In genomic region chr13:113428469-113428865, GRCh38 we compare ENCODE assay signal across 1 cellular context.
TF ChIP-seq lines count a peak whose summit lies in the region.

No MANE protein-coding gene starts in this region.

TF ChIP-seq in WTC11, 78 proteins besides CTCF, POLR2A, EP300 and RAD21 (continued from another document):
- TF ChIP-seq ZNF281 (CRISPR knock-in tag; IDR thresholded peaks at IDR 0.05) (no peak), FOXP1 (CRISPR knock-in tag; IDR thresholded peaks at IDR 0.05; ENCODE audit: borderline replicate concordance) (no peak), ZNF671 (CRISPR knock-in tag; IDR thresholded peaks at IDR 0.05) (no peak), CREB1 (CRISPR knock-in tag; IDR thresholded peaks at IDR 0.05) (no peak), PREB (CRISPR knock-in tag; IDR thresholded peaks at IDR 0.05; ENCODE audit: borderline replicate concordance) (no peak), ZBTB21 (CRISPR knock-in tag; IDR thresholded peaks at IDR 0.05; ENCODE audit: borderline replicate concordance) (no peak), NR1H2 (CRISPR knock-in tag; IDR thresholded peaks at IDR 0.05) (no peak), NFYB (CRISPR knock-in tag; conservative IDR thresholded peaks at IDR 0.05; ENCODE audit: low read depth) (no peak)
